10 cellular contexts compared by ENCODE assay signal in genomic region chr9:101388507-101388993, GRCh38. TPM values are rescaled to one million over a fixed set of nuclear protein-coding genes. Genes with fewer than 3 reads are reported as not detected.
A peak's percentile ranks its signal among the peaks of the same experiment; 100 is the strongest.
DNase-seq lines count a peak whose midpoint lies in the region; ATAC-seq and TF ChIP-seq lines count a peak whose summit lies in the region.
"Had no signal": no experiment of that assay in that cellular context is flagged by ENCODE, and none has a peak within 500 bp of the region (broad histone marks: within the 10 kb centered on the region; RNA-seq: fewer than 3 reads in every experiment).

No MANE protein-coding gene starts in this region.

- TF ChIP-seq RAD21 in SK-N-SH (IDR thresholded peaks at IDR 0.05; ENCODE audit: low read length): no peak

- no peak overlapping the region for H3K27ac ChIP-seq in GM23248
- H3K27ac ChIP-seq in SK-N-SH (ENCODE audit: low read depth in 2 of 2, low read length in 1 of 2): no peak overlapping the region
- H3K27ac ChIP-seq in hepatocyte: peak overlapping the region; percentile 42

- CTCF ChIA-PET in SK-N-SH (lab: Yijun Ruan, JAX): interaction anchor here (0.7 to 3.7 kb wide), 14 partner anchors 8 to 278 kb away, joined by 3 to 19 read pairs (median 4); partner anchors contain the start of genes MRPL50 and ZNF189

- H3K9ac ChIP-seq in GM23248: no peak overlapping the region
- no peak overlapping the region for H3K9ac ChIP-seq in SK-N-SH

- POLR2A ChIA-PET in SK-N-SH (lab: Yijun Ruan, JAX): no interaction called here

- H3K9me3 ChIP-seq in GM23248 (ENCODE audit: low read depth) (no peaks in the 10 kb centered on the region), SK-N-SH (peaks cover 5% of the 10 kb centered on the region; the same call in 1 of the 2 replicates), hepatocyte (ENCODE audit: low read depth) (no peaks in the 10 kb centered on the region)

- in situ Hi-C loops in GM23248 (cut with MboI): no loop called here

- H3K4me2 ChIP-seq in GM23248 (ENCODE audit: unreplicated experiment) (no peak overlapping the region), SK-N-SH (no peak overlapping the region), hepatocyte (no peak overlapping the region)

- H3K4me3 ChIP-seq in GM23248 (no peak overlapping the region), SK-N-SH (ENCODE audit: low read depth in 2 of 2, low read length in 1 of 2) (no peak overlapping the region), hepatocyte (no peak overlapping the region)

- H3K36me3 ChIP-seq in GM23248 (ENCODE audit: low read depth): peaks cover 12% of the 10 kb centered on the region
- peaks cover 42% of the 10 kb centered on the region in 2 experiments for H3K36me3 ChIP-seq in SK-N-SH (replicated peaks in 1 of 2; ENCODE audit: control insufficient read depth in 1 of 2, insufficient read depth in 2 of 2, low read length in 1 of 2)
- H3K36me3 ChIP-seq in hepatocyte (replicated peaks; ENCODE audit: insufficient read depth, low read depth): no peaks in the 10 kb centered on the region

- peaks cover 1% of the 10 kb centered on the region; the same call in 1 of the 2 replicates for H3K4me1 ChIP-seq in GM23248 (ENCODE audit: insufficient read depth)
- no peaks in the 10 kb centered on the region; a peak in 1 of 4 replicates for H3K4me1 ChIP-seq in SK-N-SH (ENCODE audit: control insufficient read depth in 1 of 2, insufficient read depth in 2 of 2, low read depth in 1 of 2, low read length in 1 of 2)
- H3K4me1 ChIP-seq in hepatocyte (ENCODE audit: insufficient read depth): no peaks in the 10 kb centered on the region

- DNase-seq in AG09319 (ENCODE audit: extremely low read depth, low read depth) (no peak), GM23248 (peak; percentile 30), SK-N-SH (no peak), hepatocyte (ENCODE audit: low spot score) (no peak), AG08396 (ENCODE audit: low spot score) (no peak), ureter (ENCODE audit: low spot score) (no peak), iPS-NIHi7 (ENCODE audit: extremely low spot score) (no peak)
- DNase-seq: activated gamma-delta T cell treated with Interleukin-2 at 50 U/mL for 16 hours had no signal

- H3K9me2 ChIP-seq in GM23248 (ENCODE audit: insufficient read depth) (no peaks in the 10 kb centered on the region), SK-N-SH (no peaks in the 10 kb centered on the region), hepatocyte (replicated peaks; ENCODE audit: insufficient read depth) (no peaks in the 10 kb centered on the region)

- no peak for TF ChIP-seq EP300 in SK-N-SH (IDR thresholded peaks at IDR 0.05; ENCODE audit: borderline replicate concordance in 1 of 2, low read depth in 1 of 2, low read length in 1 of 2)

- H2AFZ ChIP-seq in GM23248: no peak overlapping the region
- no peak overlapping the region for H2AFZ ChIP-seq in SK-N-SH (ENCODE audit: low read depth)
- H2AFZ ChIP-seq in hepatocyte: no peak overlapping the region

- no peaks in the 10 kb centered on the region for H3K27me3 ChIP-seq in GM23248 (replicated peaks; ENCODE audit: insufficient read depth)
- no peaks in the 10 kb centered on the region for H3K27me3 ChIP-seq in SK-N-SH (ENCODE audit: insufficient read depth)
- H3K27me3 ChIP-seq in hepatocyte: no peaks in the 10 kb centered on the region

- 91 to 94% methylated on average over 2 of the region's 2 CpGs for WGBS in GM23248 (ENCODE audit: low coverage in 1 of 2, low lambda C conversion rate in 2 of 2, missing lambda C conversion rate in 2 of 2), 2 experiments
- WGBS in SK-N-SH (ENCODE audit: low lambda C conversion rate): 76% methylated on average over 2 of the region's 2 CpGs
- 88% methylated on average over 2 of the region's 2 CpGs for WGBS in hepatocyte (ENCODE audit: low lambda C conversion rate, missing lambda C conversion rate)

- H3F3A ChIP-seq in GM23248 (ENCODE audit: insufficient read depth) (peaks cover 10% of the 10 kb centered on the region; the same call in 1 of the 2 replicates), SK-N-SH (replicated peaks; ENCODE audit: insufficient read depth) (no peaks in the 10 kb centered on the region)

- TF ChIP-seq CTCF in AG09319 (IDR thresholded peaks at IDR 0.05; ENCODE audit: low read depth, low read length) (peak; percentile 24), SK-N-SH (IDR thresholded peaks at IDR 0.05) (peak; percentile 47), hepatocyte (IDR thresholded peaks at IDR 0.05; ENCODE audit: poor library complexity) (peak; percentile 34)

- H3K79me2 ChIP-seq in GM23248 (ENCODE audit: insufficient read depth) (peaks cover 30% of the 10 kb centered on the region), SK-N-SH (ENCODE audit: insufficient read depth) (peaks cover 28% of the 10 kb centered on the region), hepatocyte (peaks cover 35% of the 10 kb centered on the region)

- ATAC-seq in HG02884 (IDR thresholded peaks at IDR 0.05; ENCODE audit: unreplicated experiment): no peak

- H4K20me1 ChIP-seq in GM23248 (ENCODE audit: insufficient read depth): peaks cover 9% of the 10 kb centered on the region; the same call in 1 of the 2 replicates
- no peaks in the 10 kb centered on the region for H4K20me1 ChIP-seq in SK-N-SH (ENCODE audit: insufficient read depth)
- H4K20me1 ChIP-seq in hepatocyte (ENCODE audit: insufficient read depth, poor library complexity, severe bottlenecking): no peaks in the 10 kb centered on the region

TF ChIP-seq in SK-N-SH, 30 proteins besides CTCF, POLR2A, EP300 and RAD21:
- TF ChIP-seq MXI1 (IDR thresholded peaks at IDR 0.05; ENCODE audit: low read depth, low read length) (no peak), MAX (IDR thresholded peaks at IDR 0.05; ENCODE audit: low read depth) (no peak), TEAD4 (IDR thresholded peaks at IDR 0.05; ENCODE audit: borderline replicate concordance, insufficient read depth) (no peak)

RNA-seq across cellular contexts. Expression of gene BAAT, which starts 3.7 kb away (rescaled TPM):
- not detected in 2 replicates for total RNA-seq in GM23248 (2014; rRNA removed; shearing (Covaris generic))
- polyA plus RNA-seq in GM23248 (2016; fragmentation: Nextera tagmentation; extraction: Ambion mirVana): 0.19 TPM in 1 of 2 replicates, not detected in the other
- 0.02 and 0.05 TPM in 2 replicates for polyA plus RNA-seq in SK-N-SH (2012; rRNA removed)
- polyA plus RNA-seq in SK-N-SH (2012; cell fraction: cytosol; rRNA removed): 0.01 and 0.05 TPM in 2 replicates
- polyA plus RNA-seq in SK-N-SH (2012; cell fraction: nucleus; rRNA removed): 0.11 TPM in 2 replicates
- total RNA-seq in hepatocyte: 41.8 and 45.2 TPM in 2 replicates
- polyA plus RNA-seq in hepatocyte: 13.8 and 19.8 TPM in 2 replicates
- not detected for total RNA-seq in ureter
- total RNA-seq: omental fat pad had no signal

RNA-seq across cellular contexts. Expression of gene MRPL50, which starts 9.9 kb away (rescaled TPM):
- 5.8 and 11.5 TPM in 2 replicates for total RNA-seq in GM23248 (2014; rRNA removed; shearing (Covaris generic))
- polyA plus RNA-seq in GM23248 (2016; fragmentation: Nextera tagmentation; extraction: Ambion mirVana): 18.0 and 19.3 TPM in 2 replicates
- polyA plus RNA-seq in SK-N-SH (2012; rRNA removed): 6.3 and 8.6 TPM in 2 replicates
- polyA plus RNA-seq in SK-N-SH (2012; cell fraction: cytosol; rRNA removed): 10.9 and 15.2 TPM in 2 replicates
- 1.8 and 3.9 TPM in 2 replicates for polyA plus RNA-seq in SK-N-SH (2012; cell fraction: nucleus; rRNA removed)
- 22.8 and 24.1 TPM in 2 replicates for total RNA-seq in hepatocyte
- polyA plus RNA-seq in hepatocyte: 23.1 and 23.7 TPM in 2 replicates
- 11.9 TPM for total RNA-seq in ureter

RNA-seq across cellular contexts. Expression of gene ZNF189, which starts 10.1 kb away (rescaled TPM):
- 10.2 and 16.6 TPM in 2 replicates for total RNA-seq in GM23248 (2014; rRNA removed; shearing (Covaris generic))
- polyA plus RNA-seq in GM23248 (2016; fragmentation: Nextera tagmentation; extraction: Ambion mirVana) (7.0 and 7.1 TPM in 2 replicates), SK-N-SH (2012; rRNA removed) (2.9 and 3.4 TPM in 2 replicates), hepatocyte (11.1 and 13.6 TPM in 2 replicates)
- 3.5 and 4.1 TPM in 2 replicates for polyA plus RNA-seq in SK-N-SH (2012; cell fraction: cytosol; rRNA removed)
- polyA plus RNA-seq in SK-N-SH (2012; cell fraction: nucleus; rRNA removed): 4.0 and 10.6 TPM in 2 replicates
- total RNA-seq in hepatocyte (50.0 and 60.3 TPM in 2 replicates), ureter (21.5 TPM)

RNA-seq across cellular contexts. Expression of gene ALDOB, which starts 47.0 kb away (rescaled TPM):
- total RNA-seq in GM23248 (2014; rRNA removed; shearing (Covaris generic)): not detected in 2 replicates
- 0.08 TPM in 1 of 2 replicates, not detected in the other for polyA plus RNA-seq in GM23248 (2016; fragmentation: Nextera tagmentation; extraction: Ambion mirVana)
- not detected in 2 replicates for polyA plus RNA-seq in SK-N-SH (2012; rRNA removed)
- not detected in 2 replicates for polyA plus RNA-seq in SK-N-SH (2012; cell fraction: cytosol; rRNA removed)
- polyA plus RNA-seq in SK-N-SH (2012; cell fraction: nucleus; rRNA removed): not detected in 2 replicates
- total RNA-seq in hepatocyte: 236 and 264 TPM in 2 replicates
- polyA plus RNA-seq in hepatocyte: 44.0 and 71.6 TPM in 2 replicates
- total RNA-seq in ureter: 0.70 TPM

Comparison
In these comparisons a context has a peak if more than half of its experiments do, and no peak if none do; other contexts are left out.
1. RNA of gene BAAT, which starts 3.7 kb away (total RNA-seq): 41.8 to 45.2 TPM in hepatocyte; not detected in ureter (single experiment) and not detected in GM23248; every median in the first group is over 10 times any median in the second.
2. Peak in every context shown above with its lines, with median percentiles within 50 percentile points of each other: CTCF ChIP-seq.